ENCODE assay signal across 1 cellular context in genomic region chr1:227899141-227899819, GRCh38.
A peak's percentile ranks its signal among the peaks of the same experiment; 100 is the strongest.
TF ChIP-seq lines count a peak whose summit lies in the region.

No MANE protein-coding gene starts in this region.

TF ChIP-seq in K562, 482 proteins besides CTCF, POLR2A, EP300 and RAD21:
- TF ChIP-seq CREB3 (tag; conservative IDR thresholded peaks at IDR 0.05; ENCODE audit: low read depth) (no peak), THRB (CRISPR knock-in tag; conservative IDR thresholded peaks at IDR 0.05) (peak; percentile 76; the same call in 1 of the 2 replicates), HMGXB4 (CRISPR knock-in tag; IDR thresholded peaks at IDR 0.05) (no peak), ZNF24 (IDR thresholded peaks at IDR 0.05) (no peak), SREBF2 (CRISPR knock-in tag; IDR thresholded peaks at IDR 0.05) (no peak), ZNF408 (CRISPR knock-in tag; IDR thresholded peaks at IDR 0.05; ENCODE audit: low read depth) (no peak), MCM3 (IDR thresholded peaks at IDR 0.05) (0 out of 2 replicates have a peak, but pooled peaks have one; percentile 13), ZNF3 (CRISPR knock-in tag; IDR thresholded peaks at IDR 0.05) (no peak)
